In genomic region chr10:124298891-124299290, GRCh38 we compare ENCODE assay signal across 15 cellular contexts.
"Had no signal": no experiment of that assay in that cellular context is flagged by ENCODE, and none has a peak within 500 bp of the region (broad histone marks: within the 10 kb centered on the region; RNA-seq: fewer than 3 reads in every experiment).

No MANE protein-coding gene starts in this region.

- H3K9me3 ChIP-seq: neutrophil, SJCRH30 had no signal

- H3K4me2 ChIP-seq: hepatocyte had no signal

- H3K4me1 ChIP-seq: left ventricle myocardium inferior, SJCRH30 had no signal

- H3K27ac ChIP-seq: foreskin keratinocyte, hepatocyte, left ventricle myocardium inferior, neutrophil, SJCRH30 had no signal

- H3K27me3 ChIP-seq: foreskin keratinocyte, hepatocyte, neutrophil, SJCRH30 had no signal

- DNase-seq: activated CD4-positive, alpha-beta T cell treated with anti-CD3 and anti-CD28 coated beads, Interleukin-2, amount 50 U/mL, for 1 hour; activated T-cell treated with anti-CD3 and anti-CD28 coated beads, Interleukin-2, amount 50 U/mL, for 72 hours; cerebellar nuclear complex; dermis blood vessel endothelial cell; effector memory CD4-positive, alpha-beta T cell; left ventricle myocardium inferior; mucosa of descending colon; naive B cell; retina; SJCRH30; T1000 had no signal

- H3K4me3 ChIP-seq: hepatocyte, left ventricle myocardium inferior, mucosa of descending colon, SJCRH30 had no signal

- H3K36me3 ChIP-seq: left ventricle myocardium inferior, neutrophil, SJCRH30 had no signal

- H2AFZ ChIP-seq: hepatocyte had no signal

- ATAC-seq: activated CD4-positive, CD25-positive, alpha-beta regulatory T cell treated with anti-CD3 and anti-CD28 coated beads, Interleukin-2, amount 50 U/mL, for 24 hours; activated T-cell treated with anti-CD3 and anti-CD28 coated beads, Interleukin-2, amount 50 U/mL, for 72 hours; foreskin keratinocyte; mucosa of descending colon had no signal
